ENCODE assay signal across 1 cellular context in the genomic region with DNA sequence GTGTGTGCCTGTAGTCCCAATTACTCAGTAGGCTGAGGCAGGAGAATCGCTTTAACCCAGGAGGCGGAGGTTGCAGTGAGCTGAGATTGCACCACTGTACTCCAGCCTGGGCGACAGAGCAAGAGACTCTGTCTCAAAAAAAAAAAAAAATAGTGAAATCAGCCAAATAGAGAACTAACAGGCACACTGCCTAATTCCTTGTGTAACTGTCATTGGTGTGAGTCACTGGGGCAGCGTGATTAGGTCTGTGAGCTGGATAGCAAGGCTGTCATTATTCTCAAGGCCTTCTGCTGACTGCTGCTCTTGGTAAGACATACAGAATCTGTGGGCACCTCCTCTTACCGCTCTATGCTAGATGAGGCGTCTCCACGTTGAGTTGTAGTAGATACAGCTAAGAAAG.
TF ChIP-seq lines count a peak whose summit lies in the region.

No MANE protein-coding gene starts in this region.

TF ChIP-seq in IMR-90, 13 proteins besides CTCF, POLR2A, EP300 and RAD21:
- TF ChIP-seq BHLHE40 (IDR thresholded peaks at IDR 0.05; ENCODE audit: low read depth, low read length) (peak; percentile 66; the same call in 1 of the 2 replicates), NFE2L2 (IDR thresholded peaks at IDR 0.05; ENCODE audit: low read depth, low read length) (no peak), CHD1 (IDR thresholded peaks at IDR 0.05; ENCODE audit: low read depth, low read length) (no peak), CEBPB (IDR thresholded peaks at IDR 0.05; ENCODE audit: low read depth, low read length) (peak; percentile 66; the same call in 1 of the 2 replicates), MXI1 (IDR thresholded peaks at IDR 0.05; ENCODE audit: borderline replicate concordance, low read depth, low read length) (peak; percentile 66; the same call in 1 of the 2 replicates), MAFK (IDR thresholded peaks at IDR 0.05; ENCODE audit: low read depth, low read length) (no peak), FOS (IDR thresholded peaks at IDR 0.05; ENCODE audit: low read depth, low read length) (peak; percentile 75), MAZ (IDR thresholded peaks at IDR 0.05; ENCODE audit: borderline replicate concordance, low read depth, low read length) (no peak), SMC3 (IDR thresholded peaks at IDR 0.05; ENCODE audit: low read depth, low read length) (no peak), RFX5 (IDR thresholded peaks at IDR 0.05; ENCODE audit: low read depth, low read length) (peak; percentile 50; the same call in 1 of the 2 replicates), ELK1 (IDR thresholded peaks at IDR 0.05; ENCODE audit: borderline replicate concordance, low read depth, low read length) (no peak)
- TF ChIP-seq, protein P1, sequence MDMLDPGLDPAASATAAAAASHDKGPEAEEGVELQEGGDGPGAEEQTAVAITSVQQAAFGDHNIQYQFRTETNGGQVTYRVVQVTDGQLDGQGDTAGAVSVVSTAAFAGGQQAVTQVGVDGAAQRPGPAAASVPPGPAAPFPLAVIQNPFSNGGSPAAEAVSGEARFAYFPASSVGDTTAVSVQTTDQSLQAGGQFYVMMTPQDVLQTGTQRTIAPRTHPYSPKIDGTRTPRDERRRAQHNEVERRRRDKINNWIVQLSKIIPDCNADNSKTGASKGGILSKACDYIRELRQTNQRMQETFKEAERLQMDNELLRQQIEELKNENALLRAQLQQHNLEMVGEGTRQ (IDR thresholded peaks at IDR 0.05; ENCODE audit: low read depth, low read length) = no peak; the same call in 1 of the 2 replicates
